1 cellular context compared by ENCODE assay signal in the genomic region with DNA sequence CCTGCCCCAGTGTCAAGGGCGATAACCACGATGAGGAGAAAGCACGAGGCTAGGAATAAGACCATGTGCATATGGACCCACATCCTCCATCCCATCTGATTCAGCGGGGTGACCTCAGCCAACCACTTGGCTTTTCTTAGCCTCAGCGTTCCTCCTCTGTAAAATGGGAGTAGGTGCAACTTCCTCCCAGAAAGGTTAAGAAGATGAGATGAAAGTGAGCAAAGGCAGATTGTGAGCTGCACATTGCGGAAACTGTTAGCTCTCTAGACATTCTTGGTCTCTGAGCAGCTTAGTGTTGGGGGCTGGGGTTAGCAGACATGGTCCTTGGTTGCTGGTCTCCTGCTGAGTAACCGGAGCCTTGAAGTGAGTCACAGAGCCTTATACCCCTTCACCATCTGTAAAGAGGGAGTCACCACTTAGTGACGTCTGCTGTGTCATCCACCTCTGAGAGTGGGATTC.
A peak's percentile ranks its signal among the peaks of the same experiment; 100 is the strongest.
TF ChIP-seq lines count a peak whose summit lies in the region.

No MANE protein-coding gene starts in this region.

TF ChIP-seq in SK-N-SH, 30 proteins besides CTCF, POLR2A, EP300 and RAD21:
- TF ChIP-seq FOXM1 (IDR thresholded peaks at IDR 0.05; ENCODE audit: low read depth) (no peak), JUND (IDR thresholded peaks at IDR 0.05) (peak; percentile 92), TAF1 (IDR thresholded peaks at IDR 0.05; ENCODE audit: borderline replicate concordance, low read depth, low read length) (no peak), NFIC (IDR thresholded peaks at IDR 0.05; ENCODE audit: borderline replicate concordance) (peak; percentile 61; the same call in 1 of the 2 replicates), POLR2AphosphoS5 (IDR thresholded peaks at IDR 0.05; ENCODE audit: low read depth, low read length) (peak; percentile 56; the same call in 1 of the 2 replicates), TEAD4 (IDR thresholded peaks at IDR 0.05; ENCODE audit: borderline replicate concordance, insufficient read depth) (peak; percentile 63; the same call in 1 of the 2 replicates), RXRA (IDR thresholded peaks at IDR 0.05; ENCODE audit: borderline replicate concordance, low read depth) (peak; percentile 37; the same call in 1 of the 2 replicates), TCF12 (IDR thresholded peaks at IDR 0.05) (peak; percentile 88), FOSL2 (IDR thresholded peaks at IDR 0.05; ENCODE audit: borderline replicate concordance, low read depth) (peak; percentile 97), EZH2phosphoT487 (IDR thresholded peaks at IDR 0.05; ENCODE audit: borderline replicate concordance, low read depth) (no peak)
- TF ChIP-seq, protein P1, sequence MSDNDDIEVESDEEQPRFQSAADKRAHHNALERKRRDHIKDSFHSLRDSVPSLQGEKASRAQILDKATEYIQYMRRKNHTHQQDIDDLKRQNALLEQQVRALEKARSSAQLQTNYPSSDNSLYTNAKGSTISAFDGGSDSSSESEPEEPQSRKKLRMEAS (IDR thresholded peaks at IDR 0.05; ENCODE audit: low read depth) = peak; percentile 62; the same call in 1 of the 2 replicates
- TF ChIP-seq, protein P2, sequence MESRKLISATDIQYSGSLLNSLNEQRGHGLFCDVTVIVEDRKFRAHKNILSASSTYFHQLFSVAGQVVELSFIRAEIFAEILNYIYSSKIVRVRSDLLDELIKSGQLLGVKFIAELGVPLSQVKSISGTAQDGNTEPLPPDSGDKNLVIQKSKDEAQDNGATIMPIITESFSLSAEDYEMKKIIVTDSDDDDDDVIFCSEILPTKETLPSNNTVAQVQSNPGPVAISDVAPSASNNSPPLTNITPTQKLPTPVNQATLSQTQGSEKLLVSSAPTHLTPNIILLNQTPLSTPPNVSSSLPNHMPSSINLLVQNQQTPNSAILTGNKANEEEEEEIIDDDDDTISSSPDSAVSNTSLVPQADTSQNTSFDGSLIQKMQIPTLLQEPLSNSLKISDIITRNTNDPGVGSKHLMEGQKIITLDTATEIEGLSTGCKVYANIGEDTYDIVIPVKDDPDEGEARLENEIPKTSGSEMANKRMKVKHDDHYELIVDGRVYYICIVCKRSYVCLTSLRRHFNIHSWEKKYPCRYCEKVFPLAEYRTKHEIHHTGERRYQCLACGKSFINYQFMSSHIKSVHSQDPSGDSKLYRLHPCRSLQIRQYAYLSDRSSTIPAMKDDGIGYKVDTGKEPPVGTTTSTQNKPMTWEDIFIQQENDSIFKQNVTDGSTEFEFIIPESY (IDR thresholded peaks at IDR 0.05; ENCODE audit: borderline replicate concordance, low read depth) = no peak
- TF ChIP-seq, protein P3, sequence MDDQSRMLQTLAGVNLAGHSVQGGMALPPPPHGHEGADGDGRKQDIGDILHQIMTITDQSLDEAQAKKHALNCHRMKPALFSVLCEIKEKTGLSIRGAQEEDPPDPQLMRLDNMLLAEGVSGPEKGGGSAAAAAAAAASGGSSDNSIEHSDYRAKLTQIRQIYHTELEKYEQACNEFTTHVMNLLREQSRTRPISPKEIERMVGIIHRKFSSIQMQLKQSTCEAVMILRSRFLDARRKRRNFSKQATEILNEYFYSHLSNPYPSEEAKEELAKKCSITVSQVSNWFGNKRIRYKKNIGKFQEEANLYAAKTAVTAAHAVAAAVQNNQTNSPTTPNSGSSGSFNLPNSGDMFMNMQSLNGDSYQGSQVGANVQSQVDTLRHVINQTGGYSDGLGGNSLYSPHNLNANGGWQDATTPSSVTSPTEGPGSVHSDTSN (IDR thresholded peaks at IDR 0.05) = peak; percentile 67
- TF ChIP-seq, protein P4, sequence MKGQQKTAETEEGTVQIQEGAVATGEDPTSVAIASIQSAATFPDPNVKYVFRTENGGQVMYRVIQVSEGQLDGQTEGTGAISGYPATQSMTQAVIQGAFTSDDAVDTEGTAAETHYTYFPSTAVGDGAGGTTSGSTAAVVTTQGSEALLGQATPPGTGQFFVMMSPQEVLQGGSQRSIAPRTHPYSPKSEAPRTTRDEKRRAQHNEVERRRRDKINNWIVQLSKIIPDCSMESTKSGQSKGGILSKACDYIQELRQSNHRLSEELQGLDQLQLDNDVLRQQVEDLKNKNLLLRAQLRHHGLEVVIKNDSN (IDR thresholded peaks at IDR 0.05; ENCODE audit: borderline replicate concordance, low read depth) = no peak
TF ChIP-seq in SK-N-SH: peak in this region for 9.
